In the genomic region with DNA sequence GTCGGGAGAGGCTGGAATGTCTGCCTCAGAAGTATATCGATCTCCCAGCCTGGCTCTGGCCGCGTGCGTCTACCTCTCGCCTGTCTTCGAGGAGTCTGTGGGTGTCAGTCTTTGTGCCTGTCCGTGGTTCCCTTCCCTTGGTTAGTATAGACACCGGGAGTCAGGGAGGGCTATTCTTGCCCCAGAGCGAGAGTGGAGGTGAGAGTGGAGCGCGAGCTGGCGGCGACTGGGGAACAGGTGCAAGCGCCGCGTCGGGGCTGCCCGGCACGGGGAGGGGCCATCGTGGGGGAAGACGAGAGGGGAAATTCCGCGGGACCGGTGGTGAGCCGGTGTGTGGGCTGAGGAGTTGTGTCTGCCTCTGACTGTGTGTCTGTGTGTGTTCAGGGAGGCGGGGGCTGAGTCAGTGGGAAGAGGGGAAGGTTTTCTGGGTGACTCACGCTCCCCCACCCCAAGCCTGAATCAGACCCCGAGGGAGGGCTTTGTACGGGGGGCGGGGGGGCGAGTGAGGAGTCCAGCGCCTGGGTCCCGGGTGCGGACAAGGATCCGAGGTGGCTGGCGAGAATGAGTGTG, we compare ENCODE assay signal across 1 cellular context.
TF ChIP-seq lines count a peak whose summit lies in the region.

No MANE protein-coding gene starts in this region.

TF ChIP-seq in GM12878, 131 proteins besides CTCF, POLR2A, EP300 and RAD21 (continued from another document):
- peak; percentile 96 for TF ChIP-seq TCF3 (IDR thresholded peaks at IDR 0.05; ENCODE audit: borderline replicate concordance, insufficient read depth, low read depth, low read length)
- TF ChIP-seq JUND (IDR thresholded peaks at IDR 0.05; ENCODE audit: low read depth, low read length), result peak; percentile 31; the same call in 1 of the 2 replicates
- peak; percentile 70 for TF ChIP-seq MTA2 (IDR thresholded peaks at IDR 0.05; ENCODE audit: low read depth)
- no peak for TF ChIP-seq ZNF24 (IDR thresholded peaks at IDR 0.05)
- TF ChIP-seq ZNF217 (IDR thresholded peaks at IDR 0.05), result no peak; the same call in 1 of the 2 replicates
- TF ChIP-seq, protein P1, sequence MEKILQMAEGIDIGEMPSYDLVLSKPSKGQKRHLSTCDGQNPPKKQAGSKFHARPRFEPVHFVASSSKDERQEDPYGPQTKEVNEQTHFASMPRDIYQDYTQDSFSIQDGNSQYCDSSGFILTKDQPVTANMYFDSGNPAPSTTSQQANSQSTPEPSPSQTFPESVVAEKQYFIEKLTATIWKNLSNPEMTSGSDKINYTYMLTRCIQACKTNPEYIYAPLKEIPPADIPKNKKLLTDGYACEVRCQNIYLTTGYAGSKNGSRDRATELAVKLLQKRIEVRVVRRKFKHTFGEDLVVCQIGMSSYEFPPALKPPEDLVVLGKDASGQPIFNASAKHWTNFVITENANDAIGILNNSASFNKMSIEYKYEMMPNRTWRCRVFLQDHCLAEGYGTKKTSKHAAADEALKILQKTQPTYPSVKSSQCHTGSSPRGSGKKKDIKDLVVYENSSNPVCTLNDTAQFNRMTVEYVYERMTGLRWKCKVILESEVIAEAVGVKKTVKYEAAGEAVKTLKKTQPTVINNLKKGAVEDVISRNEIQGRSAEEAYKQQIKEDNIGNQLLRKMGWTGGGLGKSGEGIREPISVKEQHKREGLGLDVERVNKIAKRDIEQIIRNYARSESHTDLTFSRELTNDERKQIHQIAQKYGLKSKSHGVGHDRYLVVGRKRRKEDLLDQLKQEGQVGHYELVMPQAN (conservative IDR thresholded peaks at IDR 0.05), result no peak; the same call in none of the 2 replicates
- no peak for TF ChIP-seq CHD4 (IDR thresholded peaks at IDR 0.05)
- peak; percentile 90 for TF ChIP-seq TBL1XR1 (IDR thresholded peaks at IDR 0.05; ENCODE audit: low read depth, low read length)
- TF ChIP-seq MEF2B (IDR thresholded peaks at IDR 0.05; ENCODE audit: partially characterized antibody, poor library complexity, severe bottlenecking), result peak; percentile 52
- peak; percentile 85; the same call in 1 of the 2 replicates for TF ChIP-seq BACH1 (IDR thresholded peaks at IDR 0.05; ENCODE audit: borderline replicate concordance)
- 0 out of 2 replicates have a peak, but pooled peaks have one; percentile 17 for TF ChIP-seq PAX5 (IDR thresholded peaks at IDR 0.05; ENCODE audit: borderline replicate concordance, low read depth, low read length)
- no peak for TF ChIP-seq TARDBP (IDR thresholded peaks at IDR 0.05; ENCODE audit: borderline replicate concordance)
- no peak for TF ChIP-seq KDM1A (IDR thresholded peaks at IDR 0.05; ENCODE audit: borderline replicate concordance)
